In genomic region chr7:38398725-38399321, GRCh38 we compare ENCODE assay signal across 8 cellular contexts.
DNase-seq lines count a peak whose midpoint lies in the region; ATAC-seq and TF ChIP-seq lines count a peak whose summit lies in the region.

No MANE protein-coding gene starts in this region.

- POLR2A ChIA-PET in WTC11 (lab: Charles Lee): no interaction called here

- peaks cover 18% of the 10 kb centered on the region for H3K9me3 Mint-ChIP-seq in WTC11

- DNase-seq in COLO668 (lab: John Stamatoyannopoulos, UW; ENCODE audit: unreplicated experiment) (peak; percentile 56), NCI-H1105 treated with DMSO at 0.1 percent for 48 hours (lab: John Stamatoyannopoulos, UW) (peak; percentile 51), WTC11 (ENCODE audit: low spot score) (peak; percentile 45), coronary artery (ENCODE audit: low spot score) (no peak), lung microvascular endothelial cell (ENCODE audit: low read depth in 2 of 2) (peak; percentile 54 to 72)
- peak; percentile 22 for DNase-seq in stimulated activated CD8-positive, alpha-beta memory T cell treated with anti-CD3 and anti-CD28 coated beads, Interleukin-15, amount 100 ng/mL, for 24 hours (ENCODE audit: low read depth)

- H3K27ac ChIP-seq in coronary artery: no peak overlapping the region

- ATAC-seq in GM21447 (IDR thresholded peaks at IDR 0.05; ENCODE audit: unreplicated experiment) (peak; percentile 57), WTC11 (peak; percentile 72), HG03571 (IDR thresholded peaks at IDR 0.05; ENCODE audit: unreplicated experiment) (no peak)

- H3K27ac Mint-ChIP-seq in WTC11: no peak overlapping the region

- H3K4me3 Mint-ChIP-seq in WTC11: no peak overlapping the region

- no peak overlapping the region for H3K4me3 ChIP-seq in coronary artery

- H3K36me3 Mint-ChIP-seq in WTC11: peaks cover 5% of the 10 kb centered on the region; the same call in 1 of the 2 replicates

- H3K4me1 Mint-ChIP-seq in WTC11: peaks cover 3% of the 10 kb centered on the region; the same call in 1 of the 2 replicates

- TF ChIP-seq CTCF in WTC11 (IDR thresholded peaks at IDR 0.05) (peak; percentile 76), coronary artery (IDR thresholded peaks at IDR 0.05) (peak; percentile 69)

- no peaks in the 10 kb centered on the region; the same call in 1 of the 2 replicates for H3K27me3 Mint-ChIP-seq in WTC11 (ENCODE audit: low read depth)

- CTCF ChIA-PET in WTC11 (lab: Charles Lee): interaction anchor here (0.6 to 2.0 kb wide), 17 partner anchors 8 to 1687 kb away, joined by 3 to 15 read pairs (median 5); partner anchors contain the start of gene AMPH

TF ChIP-seq in WTC11, 78 proteins besides CTCF, POLR2A, EP300 and RAD21 (continues in another document):
- no peak for TF ChIP-seq ARID4B (CRISPR knock-in tag; IDR thresholded peaks at IDR 0.05; ENCODE audit: borderline replicate concordance)
- TF ChIP-seq ATF2 (CRISPR knock-in tag; IDR thresholded peaks at IDR 0.05; ENCODE audit: borderline replicate concordance, low read depth): no peak
- no peak for TF ChIP-seq ERG (CRISPR knock-in tag; IDR thresholded peaks at IDR 0.05)
- no peak for TF ChIP-seq STAT6 (CRISPR knock-in tag; conservative IDR thresholded peaks at IDR 0.05; ENCODE audit: low read depth)
- TF ChIP-seq AFF4 (CRISPR knock-in tag; IDR thresholded peaks at IDR 0.05; ENCODE audit: borderline replicate concordance): no peak
- TF ChIP-seq SOX15 (CRISPR knock-in tag; IDR thresholded peaks at IDR 0.05): no peak
- no peak for TF ChIP-seq ZBTB43 (CRISPR knock-in tag; IDR thresholded peaks at IDR 0.05)
- no peak for TF ChIP-seq NR3C1 (CRISPR knock-in tag; conservative IDR thresholded peaks at IDR 0.05; ENCODE audit: low read depth)
- no peak for TF ChIP-seq TCF7 (CRISPR knock-in tag; IDR thresholded peaks at IDR 0.05; ENCODE audit: low read depth)
